40 cellular contexts compared by ENCODE assay signal in genomic region chr2:169670937-169671336, GRCh38. TPM values are rescaled to one million over a fixed set of nuclear protein-coding genes. Genes with fewer than 3 reads are reported as not detected.
"Had no signal": no experiment of that assay in that cellular context is flagged by ENCODE, and none has a peak within 500 bp of the region (broad histone marks: within the 10 kb centered on the region; RNA-seq: fewer than 3 reads in every experiment).

No MANE protein-coding gene starts in this region.

- H3K27ac ChIP-seq: adrenal gland, ascending aorta, body of pancreas, brain microvascular endothelial cell, breast epithelium, cardiac muscle cell had no signal

- H3K4me3 ChIP-seq: adrenal gland, ascending aorta, body of pancreas, breast epithelium, cardiac muscle cell had no signal

- H3K27ac Mint-ChIP-seq: activated naive CD4-positive, alpha-beta T cell treated with anti-CD3 and anti-CD28 coated beads for 36 hours; activated naive CD4-positive, alpha-beta T cell treated with anti-CD3 and anti-CD28 coated beads, Interleukin-2, amount 10 ng/mL, durations not matched to agents 7 days and 5 days; activated naive CD4-positive, alpha-beta T cell treated with anti-CD3 and anti-CD28 coated beads, Interleukin-2, amount 50 U/mL, for 24 hours; activated naive CD4-positive, alpha-beta T cell treated with anti-CD3 and anti-CD28 coated beads, Interleukin-2, amount 50 U/mL, for 72 hours; activated naive CD8-positive, alpha-beta T cell; activated naive CD8-positive, alpha-beta T cell treated with anti-CD3 and anti-CD28 coated beads for 36 hours; activated naive CD8-positive, alpha-beta T cell treated with anti-CD3 and anti-CD28 coated beads, Interleukin-2, amount 10 ng/mL, durations not matched to agents 7 days and 5 days; activated naive CD8-positive, alpha-beta T cell treated with anti-CD3 and anti-CD28 coated beads, Interleukin-2, amount 50 U/mL, for 24 hours; activated T-cell treated with anti-CD3 and anti-CD28 coated beads, Interleukin-2, amount 50 U/mL, for 24 hours; activated T-cell treated with anti-CD3 and anti-CD28 coated beads, Interleukin-2, amount 50 U/mL, for 72 hours; activated T-helper 1 cell treated with anti-CD3 and anti-CD28 coated beads, Interleukin-12 subunit alpha, Interleukin-12 subunit beta, Interleukin-2, Interleukin-4 antibody, amounts not matched to agents 30 ng/mL and 10 ng/mL and 1 ng/mL, durations not matched to agents 14 hours and 24 hours and 36 hours; activated T-helper 2 cell treated with anti-CD3 and anti-CD28 coated beads, Interferon-gamma antibody, Interleukin-2, Interleukin-4, amounts not matched to agents 10 μg/mL and 5 μg/mL and 100 μg/mL, durations not matched to agents 14 hours and 24 hours and 36 hours; brain had no signal

- H3K36me3 Mint-ChIP-seq: activated naive CD4-positive, alpha-beta T cell treated with anti-CD3 and anti-CD28 coated beads, Interleukin-2, amount 10 ng/mL, durations not matched to agents 7 days and 5 days; activated naive CD4-positive, alpha-beta T cell treated with anti-CD3 and anti-CD28 coated beads, Interleukin-2, amount 50 U/mL, for 24 hours; activated naive CD4-positive, alpha-beta T cell treated with anti-CD3 and anti-CD28 coated beads, Interleukin-2, amount 50 U/mL, for 72 hours; activated naive CD8-positive, alpha-beta T cell treated with anti-CD3 and anti-CD28 coated beads for 36 hours; activated naive CD8-positive, alpha-beta T cell treated with anti-CD3 and anti-CD28 coated beads, Interleukin-2, amount 10 ng/mL, durations not matched to agents 7 days and 5 days; brain had no signal

- H3K9me3 Mint-ChIP-seq: activated naive CD4-positive, alpha-beta T cell treated with anti-CD3 and anti-CD28 coated beads for 36 hours; activated naive CD4-positive, alpha-beta T cell treated with anti-CD3 and anti-CD28 coated beads, Interleukin-2, amount 10 ng/mL, durations not matched to agents 7 days and 5 days; activated naive CD4-positive, alpha-beta T cell treated with anti-CD3 and anti-CD28 coated beads, Interleukin-2, amount 50 U/mL, for 24 hours; activated naive CD4-positive, alpha-beta T cell treated with anti-CD3 and anti-CD28 coated beads, Interleukin-2, amount 50 U/mL, for 72 hours; activated naive CD8-positive, alpha-beta T cell treated with anti-CD3 and anti-CD28 coated beads for 36 hours; activated naive CD8-positive, alpha-beta T cell treated with anti-CD3 and anti-CD28 coated beads, Interleukin-2, amount 10 ng/mL, durations not matched to agents 7 days and 5 days; activated naive CD8-positive, alpha-beta T cell treated with anti-CD3 and anti-CD28 coated beads, Interleukin-2, amount 50 U/mL, for 24 hours; activated T-cell treated with anti-CD3 and anti-CD28 coated beads, Interleukin-2, amount 50 U/mL, for 24 hours; activated T-cell treated with anti-CD3 and anti-CD28 coated beads, Interleukin-2, amount 50 U/mL, for 4 hours; activated T-helper 1 cell treated with anti-CD3 and anti-CD28 coated beads, Interleukin-12 subunit alpha, Interleukin-12 subunit beta, Interleukin-2, Interleukin-4 antibody, amounts not matched to agents 30 ng/mL and 10 ng/mL and 1 ng/mL, durations not matched to agents 14 hours and 24 hours and 36 hours; activated T-helper 2 cell treated with anti-CD3 and anti-CD28 coated beads, Interferon-gamma antibody, Interleukin-2, Interleukin-4, amounts not matched to agents 10 μg/mL and 5 μg/mL and 100 μg/mL, durations not matched to agents 14 hours and 24 hours and 36 hours; brain; central memory CD8-positive, alpha-beta T cell had no signal

- H3K4me1 ChIP-seq: adrenal gland, ascending aorta, breast epithelium had no signal

- H3K27me3 Mint-ChIP-seq: brain had no signal

- H3K4me3 Mint-ChIP-seq: activated naive CD4-positive, alpha-beta T cell treated with anti-CD3 and anti-CD28 coated beads for 36 hours; activated naive CD4-positive, alpha-beta T cell treated with anti-CD3 and anti-CD28 coated beads, Interleukin-2, amount 10 ng/mL, durations not matched to agents 7 days and 5 days; activated naive CD4-positive, alpha-beta T cell treated with anti-CD3 and anti-CD28 coated beads, Interleukin-2, amount 50 U/mL, for 24 hours; activated naive CD8-positive, alpha-beta T cell; activated naive CD8-positive, alpha-beta T cell treated with anti-CD3 and anti-CD28 coated beads for 36 hours; activated naive CD8-positive, alpha-beta T cell treated with anti-CD3 and anti-CD28 coated beads, Interleukin-2, amount 10 ng/mL, durations not matched to agents 7 days and 5 days; activated naive CD8-positive, alpha-beta T cell treated with anti-CD3 and anti-CD28 coated beads, Interleukin-2, amount 50 U/mL, for 24 hours; activated T-cell treated with anti-CD3 and anti-CD28 coated beads, Interleukin-2, amount 50 U/mL, for 24 hours; activated T-cell treated with anti-CD3 and anti-CD28 coated beads, Interleukin-2, amount 50 U/mL, for 4 hours; activated T-cell treated with anti-CD3 and anti-CD28 coated beads, Interleukin-2, amount 50 U/mL, for 72 hours; activated T-helper 1 cell treated with anti-CD3 and anti-CD28 coated beads, Interleukin-12 subunit alpha, Interleukin-12 subunit beta, Interleukin-2, Interleukin-4 antibody, amounts not matched to agents 30 ng/mL and 10 ng/mL and 1 ng/mL, durations not matched to agents 14 hours and 24 hours and 36 hours; brain; central memory CD8-positive, alpha-beta T cell had no signal

- H3K4me1 Mint-ChIP-seq: activated naive CD4-positive, alpha-beta T cell treated with anti-CD3 and anti-CD28 coated beads, Interleukin-2, amount 10 ng/mL, durations not matched to agents 7 days and 5 days; activated naive CD4-positive, alpha-beta T cell treated with anti-CD3 and anti-CD28 coated beads, Interleukin-2, amount 50 U/mL, for 24 hours; activated naive CD8-positive, alpha-beta T cell treated with anti-CD3 and anti-CD28 coated beads for 36 hours; activated naive CD8-positive, alpha-beta T cell treated with anti-CD3 and anti-CD28 coated beads, Interleukin-2, amount 10 ng/mL, durations not matched to agents 7 days and 5 days; activated naive CD8-positive, alpha-beta T cell treated with anti-CD3 and anti-CD28 coated beads, Interleukin-2, amount 50 U/mL, for 24 hours; brain; central memory CD8-positive, alpha-beta T cell had no signal

- H3K36me3 ChIP-seq: adrenal gland, ascending aorta, brain microvascular endothelial cell, breast epithelium, cardiac muscle cell had no signal

- ATAC-seq: activated naive CD8-positive, alpha-beta T cell treated with anti-CD3 and anti-CD28 coated beads, Interleukin-2, amount 50 U/mL, for 24 hours; activated T-cell treated with anti-CD3 and anti-CD28 coated beads, Interleukin-2, amount 50 U/mL, for 4 hours; body of pancreas had no signal

- H3K9me3 ChIP-seq: adrenal gland, ascending aorta, body of pancreas, breast epithelium had no signal

- DNase-seq: activated effector memory CD4-positive, alpha-beta T cell treated with anti-CD3 and anti-CD28 coated beads, Interleukin-2, amount 50 U/mL, for 16 hours; activated effector memory CD4-positive, alpha-beta T cell treated with Interleukin-2 at 50 U/mL for 16 hours; activated gamma-delta T cell; activated gamma-delta T cell treated with Interleukin-2 at 50 U/mL for 16 hours; activated naive CD4-positive, alpha-beta T cell; activated naive CD4-positive, alpha-beta T cell treated with anti-CD3 and anti-CD28 coated beads for 36 hours; activated naive CD4-positive, alpha-beta T cell treated with anti-CD3 and anti-CD28 coated beads, Interleukin-2, amount 10 ng/mL, durations not matched to agents 7 days and 5 days; activated naive CD4-positive, alpha-beta T cell treated with anti-CD3 and anti-CD28 coated beads, Interleukin-2, amount 50 U/mL, for 16 hours; activated naive CD4-positive, alpha-beta T cell treated with Interleukin-2 at 50 U/mL for 16 hours; activated naive CD8-positive, alpha-beta T cell treated with anti-CD3 and anti-CD28 coated beads for 36 hours; activated naive CD8-positive, alpha-beta T cell treated with anti-CD3 and anti-CD28 coated beads, Interleukin-2, amount 10 ng/mL, durations not matched to agents 7 days and 5 days; activated naive CD8-positive, alpha-beta T cell treated with anti-CD3 and anti-CD28 coated beads, Interleukin-2, amount 50 U/mL, for 24 hours; activated T-cell treated with anti-CD3 and anti-CD28 coated beads, Interleukin-2, amount 50 U/mL, for 1 hour; activated T-cell treated with anti-CD3 and anti-CD28 coated beads, Interleukin-2, amount 50 U/mL, for 24 hours; activated T-cell treated with anti-CD3 and anti-CD28 coated beads, Interleukin-2, amount 50 U/mL, for 4 hours; activated T-cell treated with anti-CD3 and anti-CD28 coated beads, Interleukin-2, amount 50 U/mL, for 48 hours; activated T-cell treated with anti-CD3 and anti-CD28 coated beads, Interleukin-2, amount 50 U/mL, for 72 hours; adrenal gland; amniotic stem cell; anterior cingulate cortex; aorta; body of pancreas; caudate nucleus; central memory CD4-positive, alpha-beta T cell; cerebellar nuclear complex had no signal

- H3K27me3 ChIP-seq: adrenal gland, ascending aorta, body of pancreas, brain microvascular endothelial cell, breast epithelium, cardiac muscle cell had no signal

- FAIRE-seq: astrocyte, bronchial epithelial cell had no signal

RNA-seq across cellular contexts. Expression of gene CFAP210, which starts 23.3 kb away (rescaled TPM):
- total RNA-seq: activated naive CD4-positive, alpha-beta T cell treated with anti-CD3 and anti-CD28 coated beads for 36 hours; activated naive CD4-positive, alpha-beta T cell treated with anti-CD3 and anti-CD28 coated beads, Interleukin-2, amount 50 U/mL, for 72 hours; activated naive CD8-positive, alpha-beta T cell treated with anti-CD3 and anti-CD28 coated beads for 36 hours; activated naive CD8-positive, alpha-beta T cell treated with anti-CD3 and anti-CD28 coated beads, Interleukin-2, amount 10 ng/mL, durations not matched to agents 7 days and 5 days; activated T-helper 1 cell treated with anti-CD3 and anti-CD28 coated beads, Interleukin-12 subunit alpha, Interleukin-12 subunit beta, Interleukin-2, Interleukin-4 antibody, amounts not matched to agents 30 ng/mL and 10 ng/mL and 1 ng/mL, durations not matched to agents 14 hours and 24 hours and 36 hours; activated T-helper 2 cell treated with anti-CD3 and anti-CD28 coated beads, Interferon-gamma antibody, Interleukin-2, Interleukin-4, amounts not matched to agents 10 μg/mL and 5 μg/mL and 100 μg/mL, durations not matched to agents 14 hours and 24 hours and 36 hours; adrenal gland; ascending aorta; body of pancreas; bronchial epithelial cell; cardiac muscle cell; cardiac septum; chondrocyte had no signal

RNA-seq across cellular contexts. Expression of gene PHOSPHO2, which starts 23.3 kb away (rescaled TPM):
- total RNA-seq: ascending aorta had no signal
